Comparison of ENCODE assay signal across 15 cellular contexts in genomic region chr12:51904951-51905471, GRCh38. TPM values are rescaled to one million over a fixed set of nuclear protein-coding genes. Genes with fewer than 3 reads are reported as not detected.
DNase-seq lines count a peak whose midpoint lies in the region; ATAC-seq, FAIRE-seq and TF ChIP-seq lines count a peak whose summit lies in the region.
"Had no signal": no experiment of that assay in that cellular context is flagged by ENCODE, and none has a peak within 500 bp of the region (broad histone marks: within the 10 kb centered on the region; RNA-seq: fewer than 3 reads in every experiment).

No MANE protein-coding gene starts in this region.

- H3K4me1 Mint-ChIP-seq in activated T-helper 1 cell treated with anti-CD3 and anti-CD28 coated beads, Interleukin-12 subunit alpha, Interleukin-12 subunit beta, Interleukin-2, Interleukin-4 antibody, amounts not matched to agents 30 ng/mL and 10 ng/mL and 1 ng/mL, durations not matched to agents 14 hours and 24 hours and 36 hours (ENCODE audit: low read depth): no peaks in the 10 kb centered on the region

- H3K9me3 Mint-ChIP-seq in activated T-helper 1 cell treated with anti-CD3 and anti-CD28 coated beads, Interleukin-12 subunit alpha, Interleukin-12 subunit beta, Interleukin-2, Interleukin-4 antibody, amounts not matched to agents 30 ng/mL and 10 ng/mL and 1 ng/mL, durations not matched to agents 14 hours and 24 hours and 36 hours: no peaks in the 10 kb centered on the region

- peak; percentile 29 for DNase-seq in EL
- DNase-seq in body of pancreas: peak in 1 of 4 donors; percentile 29
- no peak for DNase-seq in left ventricle myocardium inferior
- DNase-seq in HTR-8/SVneo (ENCODE audit: insufficient read length, low spot score): no peak
- no peak for DNase-seq in GM12892 (ENCODE audit: insufficient read length)
- no peak for DNase-seq in activated T-helper 1 cell treated with anti-CD3 and anti-CD28 coated beads, Interleukin-12 subunit alpha, Interleukin-12 subunit beta, Interleukin-2, Interleukin-4 antibody, amounts not matched to agents 30 ng/mL and 10 ng/mL and 1 ng/mL, durations not matched to agents 14 hours and 24 hours and 36 hours (ENCODE audit: low spot score)
- DNase-seq: activated CD4-positive, alpha-beta T cell treated with anti-CD3 and anti-CD28 coated beads, Interleukin-2, amount 50 U/mL, for 48 hours; brain microvascular endothelial cell; H7; NCI-H1436; SIG-M5; stimulated activated naive CD8-positive, alpha-beta T cell treated with anti-CD3 and anti-CD28 coated beads, Interleukin-15, Interleukin-2, amounts not matched to agents 100 U/mL and 50 U/mL, for 24 hours had no signal

- no peaks in the 10 kb centered on the region for H3K36me3 ChIP-seq in body of pancreas (replicated peaks in 1 of 2; ENCODE audit: insufficient read depth in 1 of 2, low read depth in 2 of 2)
- peaks cover 3% of the 10 kb centered on the region for H3K36me3 ChIP-seq in left ventricle myocardium inferior
- H3K36me3 ChIP-seq in skeletal muscle tissue (ENCODE audit: control insufficient read depth in 3 of 3, insufficient read depth in 3 of 3, low read length in 3 of 3): no peaks in the 10 kb centered on the region
- H3K36me3 ChIP-seq: brain microvascular endothelial cell, right lobe of liver had no signal

- H3K4me3 ChIP-seq in body of pancreas (no peak overlapping the region), left ventricle myocardium inferior (peak overlapping the region; percentile 74), skeletal muscle tissue (ENCODE audit: low read length in 3 of 3) (no peak overlapping the region)
- H3K4me3 ChIP-seq: right lobe of liver had no signal

- TF ChIP-seq POLR2A in body of pancreas (IDR thresholded peaks at IDR 0.05) (no peak), GM12892 (IDR thresholded peaks at IDR 0.05; ENCODE audit: low read depth, low read length) (no peak)

- no peak overlapping the region for H3K4me3 Mint-ChIP-seq in activated T-helper 1 cell treated with anti-CD3 and anti-CD28 coated beads, Interleukin-12 subunit alpha, Interleukin-12 subunit beta, Interleukin-2, Interleukin-4 antibody, amounts not matched to agents 30 ng/mL and 10 ng/mL and 1 ng/mL, durations not matched to agents 14 hours and 24 hours and 36 hours

- ATAC-seq in body of pancreas (peak; percentile 50), HG02678 (IDR thresholded peaks at IDR 0.05; ENCODE audit: unreplicated experiment) (no peak)
- ATAC-seq: stimulated activated naive CD8-positive, alpha-beta T cell treated with anti-CD3 and anti-CD28 coated beads, Interleukin-15, Interleukin-2, amounts not matched to agents 100 U/mL and 50 U/mL, for 24 hours had no signal

- H3K9me3 ChIP-seq in body of pancreas (no peaks in the 10 kb centered on the region), left ventricle myocardium inferior (replicated peaks) (peaks cover 4% of the 10 kb centered on the region), skeletal muscle tissue (ENCODE audit: control insufficient read depth in 3 of 3, low read length in 3 of 3) (no peaks in the 10 kb centered on the region)
- H3K9me3 ChIP-seq: right lobe of liver had no signal

- H3K4me1 ChIP-seq in body of pancreas (peaks cover 9% of the 10 kb centered on the region), left ventricle myocardium inferior (peaks cover 62% of the 10 kb centered on the region), skeletal muscle tissue (ENCODE audit: control insufficient read depth in 3 of 3, insufficient read depth in 3 of 3, low read length in 3 of 3) (peaks cover 29 to 38% (median 37%) of the 10 kb centered on the region in 3 donors)

- peak overlapping the region in 3 of 4 donors; percentile 65 to 74 (median 72) for H3K27ac ChIP-seq in body of pancreas
- peak overlapping the region; percentile 94 for H3K27ac ChIP-seq in left ventricle myocardium inferior (replicated peaks)
- peak overlapping the region; percentile 92 for H3K27ac ChIP-seq in skeletal muscle tissue (ENCODE audit: low read depth, low read length)
- H3K27ac ChIP-seq: brain microvascular endothelial cell, right lobe of liver had no signal

- 69 to 73% methylated on average over 1 of the region's 1 CpG for WGBS in body of pancreas, 2 donors

- intact Hi-C loops in body of pancreas (cut with DNase I): no loop called here
- intact Hi-C loops in left ventricle myocardium inferior (cut with micrococcal nuclease): no loop called here
- intact Hi-C loops in activated T-helper 1 cell treated with anti-CD3 and anti-CD28 coated beads, Interleukin-12 subunit alpha, Interleukin-12 subunit beta, Interleukin-2, Interleukin-4 antibody, amounts not matched to agents 30 ng/mL and 10 ng/mL and 1 ng/mL, durations not matched to agents 14 hours and 24 hours and 36 hours (cut with micrococcal nuclease): no loop called here

- H3K27me3 ChIP-seq in body of pancreas: peaks cover 0 to 3% of the 10 kb centered on the region in 2 donors
- peaks cover 31% of the 10 kb centered on the region for H3K27me3 ChIP-seq in left ventricle myocardium inferior (ENCODE audit: low read depth)
- peaks cover 6 to 27% (median 14%) of the 10 kb centered on the region in 3 donors for H3K27me3 ChIP-seq in skeletal muscle tissue (ENCODE audit: control insufficient read depth in 3 of 3, insufficient read depth in 3 of 3, low read length in 3 of 3)
- H3K27me3 ChIP-seq: brain microvascular endothelial cell, right lobe of liver had no signal

- TF ChIP-seq CTCF in body of pancreas (IDR thresholded peaks at IDR 0.05) (no peak), left ventricle myocardium inferior (IDR thresholded peaks at IDR 0.05; ENCODE audit: borderline replicate concordance) (no peak)

- FAIRE-seq in HTR-8/SVneo (lab: Jason Lieb, UNC): no peak
- no peak for FAIRE-seq in GM12892 (lab: Jason Lieb, UNC)

- H3K27me3 Mint-ChIP-seq in activated T-helper 1 cell treated with anti-CD3 and anti-CD28 coated beads, Interleukin-12 subunit alpha, Interleukin-12 subunit beta, Interleukin-2, Interleukin-4 antibody, amounts not matched to agents 30 ng/mL and 10 ng/mL and 1 ng/mL, durations not matched to agents 14 hours and 24 hours and 36 hours (ENCODE audit: insufficient read depth): peaks cover 36% of the 10 kb centered on the region

- no peaks in the 10 kb centered on the region for H3K36me3 Mint-ChIP-seq in activated T-helper 1 cell treated with anti-CD3 and anti-CD28 coated beads, Interleukin-12 subunit alpha, Interleukin-12 subunit beta, Interleukin-2, Interleukin-4 antibody, amounts not matched to agents 30 ng/mL and 10 ng/mL and 1 ng/mL, durations not matched to agents 14 hours and 24 hours and 36 hours (ENCODE audit: low read depth)

- H3K27ac Mint-ChIP-seq in activated T-helper 1 cell treated with anti-CD3 and anti-CD28 coated beads, Interleukin-12 subunit alpha, Interleukin-12 subunit beta, Interleukin-2, Interleukin-4 antibody, amounts not matched to agents 30 ng/mL and 10 ng/mL and 1 ng/mL, durations not matched to agents 14 hours and 24 hours and 36 hours: no peak overlapping the region

- peak overlapping the region in 1 of 3 donors; percentile 33 for H3K9ac ChIP-seq in skeletal muscle tissue (ENCODE audit: low read depth in 1 of 3, low read length in 3 of 3)

RNA-seq across cellular contexts. Expression of gene ACVRL1, which starts 2.3 kb away (rescaled TPM):
- total RNA-seq in body of pancreas: 10 to 100 TPM; 37.1 to 93.9 TPM
- total RNA-seq in left ventricle myocardium inferior: 36.9 TPM
- 56.9 TPM for total RNA-seq in skeletal muscle tissue
- 0.40 TPM for polyA plus RNA-seq in GM12892 (2012; ENCODE audit: missing spikeins)
- total RNA-seq in activated T-helper 1 cell treated with anti-CD3 and anti-CD28 coated beads, Interleukin-12 subunit alpha, Interleukin-12 subunit beta, Interleukin-2, Interleukin-4 antibody, amounts not matched to agents 30 ng/mL and 10 ng/mL and 1 ng/mL, durations not matched to agents 14 hours and 24 hours and 36 hours: not detected in 2 replicates

RNA-seq across cellular contexts. Expression of gene ANKRD33, which starts 17.1 kb away (rescaled TPM):
- total RNA-seq in body of pancreas (not detected), left ventricle myocardium inferior (not detected), skeletal muscle tissue (not detected)
- polyA plus RNA-seq in GM12892 (2012; ENCODE audit: missing spikeins): not detected
- total RNA-seq in activated T-helper 1 cell treated with anti-CD3 and anti-CD28 coated beads, Interleukin-12 subunit alpha, Interleukin-12 subunit beta, Interleukin-2, Interleukin-4 antibody, amounts not matched to agents 30 ng/mL and 10 ng/mL and 1 ng/mL, durations not matched to agents 14 hours and 24 hours and 36 hours: not detected in 2 replicates

RNA-seq across cellular contexts. Expression of gene ACVR1B, which starts 46.5 kb away (rescaled TPM):
- total RNA-seq in body of pancreas (10 to 100 TPM; 19.8 to 21.8 TPM), left ventricle myocardium inferior (8.5 TPM), skeletal muscle tissue (8.4 TPM)
- 0.42 TPM for polyA plus RNA-seq in GM12892 (2012; ENCODE audit: missing spikeins)
- 11.4 and 12.0 TPM in 2 replicates for total RNA-seq in activated T-helper 1 cell treated with anti-CD3 and anti-CD28 coated beads, Interleukin-12 subunit alpha, Interleukin-12 subunit beta, Interleukin-2, Interleukin-4 antibody, amounts not matched to agents 30 ng/mL and 10 ng/mL and 1 ng/mL, durations not matched to agents 14 hours and 24 hours and 36 hours

RNA-seq across cellular contexts. Expression of gene FIGNL2, which starts 56.5 kb away (rescaled TPM):
- total RNA-seq in body of pancreas: under 1 TPM; 0.33 to 0.52 TPM
- 0.30 TPM for total RNA-seq in left ventricle myocardium inferior
- total RNA-seq in skeletal muscle tissue: 1.0 TPM
- polyA plus RNA-seq in GM12892 (2012; ENCODE audit: missing spikeins): not detected
- total RNA-seq in activated T-helper 1 cell treated with anti-CD3 and anti-CD28 coated beads, Interleukin-12 subunit alpha, Interleukin-12 subunit beta, Interleukin-2, Interleukin-4 antibody, amounts not matched to agents 30 ng/mL and 10 ng/mL and 1 ng/mL, durations not matched to agents 14 hours and 24 hours and 36 hours: 0.15 and 0.18 TPM in 2 replicates

Comparison
In these comparisons a context has a peak if more than half of its experiments do, and no peak if none do; other contexts are left out.
1. RNA of gene ACVRL1, which starts 2.3 kb away (total RNA-seq): 37.1 to 93.9 TPM in body of pancreas, 56.9 TPM in skeletal muscle tissue (single experiment) and 36.9 TPM in left ventricle myocardium inferior (single experiment); not detected in activated T-helper 1 cell treated with anti-CD3 and anti-CD28 coated beads, Interleukin-12 subunit alpha, Interleukin-12 subunit beta, Interleukin-2, Interleukin-4 antibody, amounts not matched to agents 30 ng/mL and 10 ng/mL and 1 ng/mL, durations not matched to agents 14 hours and 24 hours and 36 hours; every median in the first group is over 10 times any median in the second.
2. Peak in every context shown above with its lines, with median percentiles within 50 percentile points of each other: H3K27ac ChIP-seq.